ENCODE assay signal across 20 cellular contexts in the genomic region with DNA sequence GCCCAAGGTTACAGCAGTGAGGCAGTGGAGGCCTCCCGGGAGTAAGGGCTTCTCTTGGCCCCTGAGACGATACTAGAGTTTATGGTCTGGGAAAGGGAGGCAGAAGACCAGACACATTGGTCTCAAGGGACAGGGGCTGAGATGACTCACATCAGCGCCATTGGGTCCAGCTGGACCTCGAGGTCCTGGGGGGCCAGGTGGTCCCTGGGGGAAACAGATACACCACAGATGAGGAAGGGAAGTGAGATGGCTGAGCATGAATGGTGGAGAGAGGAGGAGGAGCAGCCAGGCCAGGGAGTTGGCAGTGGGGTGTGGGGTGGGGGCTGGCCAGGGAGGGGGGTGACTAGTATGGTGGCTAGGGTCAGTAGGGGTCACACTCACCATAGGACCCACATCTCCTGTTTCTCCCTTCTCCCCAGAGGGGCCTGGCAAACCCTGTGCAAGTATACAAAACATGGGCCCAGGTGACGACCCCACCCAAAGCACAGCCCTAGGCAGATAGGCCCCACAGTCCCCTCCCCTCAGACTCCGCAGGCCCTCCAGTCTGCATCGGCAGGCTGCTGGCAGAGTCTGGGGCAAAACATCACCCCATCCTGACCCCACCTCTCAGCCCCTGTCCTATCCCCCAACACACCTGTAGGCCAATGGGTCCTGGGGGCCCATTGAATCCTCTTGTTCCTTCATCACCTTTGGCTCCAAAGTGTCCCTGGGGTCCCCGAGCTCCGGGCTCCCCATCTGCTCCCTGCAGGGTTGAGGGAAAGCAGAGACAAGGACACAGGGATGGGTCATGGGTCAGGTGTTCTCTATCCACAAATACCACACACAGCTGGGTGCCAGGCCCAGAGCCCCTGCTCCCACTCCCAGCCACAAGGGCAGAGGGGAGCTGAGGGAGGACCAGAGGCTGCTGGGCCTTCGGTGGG. TPM values are rescaled to one million over a fixed set of nuclear protein-coding genes. Genes with fewer than 3 reads are reported as not detected.
A peak's percentile ranks its signal among the peaks of the same experiment; 100 is the strongest.
DNase-seq lines count a peak whose midpoint lies in the region; ATAC-seq, FAIRE-seq and TF ChIP-seq lines count a peak whose summit lies in the region.
"Had no signal": no experiment of that assay in that cellular context is flagged by ENCODE, and none has a peak within 500 bp of the region (broad histone marks: within the 10 kb centered on the region; RNA-seq: fewer than 3 reads in every experiment).

No MANE protein-coding gene starts in this region.

- ATAC-seq in GM19025 (IDR thresholded peaks at IDR 0.05; ENCODE audit: low read depth, unreplicated experiment): peak; percentile 43
- ATAC-seq: activated T-cell treated with anti-CD3 and anti-CD28 coated beads, Interleukin-2, amount 50 U/mL, for 4 hours; sciatic nerve had no signal

- H3K79me2 ChIP-seq in astrocyte (ENCODE audit: insufficient read depth, low read length): no peaks in the 10 kb centered on the region

- DNase-seq in DMS53 (lab: John Stamatoyannopoulos, UW) (peak; percentile 24), DMS53 treated with DMSO at 0.1 percent for 48 hours (lab: John Stamatoyannopoulos, UW; ENCODE audit: unreplicated experiment) (no peak), astrocyte (ENCODE audit: low read depth) (no peak), sigmoid colon (peak; percentile 46), medulla oblongata (ENCODE audit: extremely low spot score) (no peak), thyroid gland (no peak)
- no peak for DNase-seq in activated CD4-positive, alpha-beta T cell treated with anti-CD3 and anti-CD28 coated beads, Interleukin-2, amount 50 U/mL, for 1 hour
- DNase-seq: activated naive CD4-positive, alpha-beta T cell treated with anti-CD3 and anti-CD28 coated beads for 36 hours; activated T-cell treated with anti-CD3 and anti-CD28 coated beads, Interleukin-2, amount 50 U/mL, for 4 hours; Caco-2; caudate nucleus; mesendoderm; NCI-H1694; NCI-H526; RPMI8226; T1000 had no signal

- H3K9me3 ChIP-seq in astrocyte (ENCODE audit: insufficient read depth, low read depth, low read length) (no peaks in the 10 kb centered on the region), sigmoid colon (no peaks in the 10 kb centered on the region), thyroid gland (no peaks in the 10 kb centered on the region)
- H3K9me3 ChIP-seq: Caco-2 had no signal

- WGBS in sigmoid colon, 2 donors: 78 to 80% methylated on average over 10 of the region's 10 CpGs
- 85 to 86% methylated on average over 8 to 10 of the region's 10 CpGs for WGBS in thyroid gland, 2 donors

- no peaks in the 10 kb centered on the region for H4K20me1 ChIP-seq in astrocyte (ENCODE audit: insufficient read depth, low read length)

- H3K4me2 ChIP-seq in astrocyte (ENCODE audit: low read length): no peak overlapping the region

- no peak for TF ChIP-seq CTCF in astrocyte (IDR thresholded peaks at IDR 0.05; ENCODE audit: insufficient read depth, low read depth, low read length)
- no peak for TF ChIP-seq CTCF in sigmoid colon (IDR thresholded peaks at IDR 0.05)
- TF ChIP-seq CTCF in thyroid gland (IDR thresholded peaks at IDR 0.05): no peak

- H3K4me1 ChIP-seq in astrocyte (ENCODE audit: insufficient read depth, low read length) (no peaks in the 10 kb centered on the region), sigmoid colon (no peaks in the 10 kb centered on the region), thyroid gland (no peaks in the 10 kb centered on the region)
- H3K4me1 ChIP-seq: Caco-2 had no signal

- intact Hi-C loops in sigmoid colon (cut with DNase I) (no loop called here), thyroid gland (cut with DNase I) (no loop called here)

- no peak overlapping the region for H2AFZ ChIP-seq in astrocyte (ENCODE audit: low read depth, low read length)

- TF ChIP-seq POLR2A in sigmoid colon (IDR thresholded peaks at IDR 0.05) (no peak), thyroid gland (IDR thresholded peaks at IDR 0.05) (no peak)

- no peaks in the 10 kb centered on the region for H3K36me3 Mint-ChIP-seq in astrocyte (ENCODE audit: low read depth, unreplicated experiment)

- no peaks in the 10 kb centered on the region for H3K36me3 ChIP-seq in astrocyte (ENCODE audit: insufficient read depth, low read length)
- H3K36me3 ChIP-seq in sigmoid colon: no peaks in the 10 kb centered on the region
- no peaks in the 10 kb centered on the region for H3K36me3 ChIP-seq in thyroid gland

- H3K27ac ChIP-seq in astrocyte (ENCODE audit: low read depth, low read length) (no peak overlapping the region), sigmoid colon (no peak overlapping the region), thyroid gland (no peak overlapping the region)
- H3K27ac ChIP-seq: 22Rv1, dorsolateral prefrontal cortex had no signal

- no peak for TF ChIP-seq EP300 in sigmoid colon (IDR thresholded peaks at IDR 0.05)

- no peak for FAIRE-seq in astrocyte (lab: Jason Lieb, UNC)

- peaks cover 49% of the 10 kb centered on the region for H3K27me3 Mint-ChIP-seq in astrocyte (ENCODE audit: low read depth, unreplicated experiment)

- peak overlapping the region; percentile 41 for H3K27ac Mint-ChIP-seq in astrocyte (ENCODE audit: unreplicated experiment)
- H3K27ac Mint-ChIP-seq: activated naive CD4-positive, alpha-beta T cell treated with anti-CD3 and anti-CD28 coated beads for 36 hours had no signal

- peaks cover 3% of the 10 kb centered on the region for H3K9me3 Mint-ChIP-seq in astrocyte (ENCODE audit: unreplicated experiment)
- H3K9me3 Mint-ChIP-seq: activated naive CD4-positive, alpha-beta T cell treated with anti-CD3 and anti-CD28 coated beads for 36 hours; activated T-cell treated with anti-CD3 and anti-CD28 coated beads, Interleukin-2, amount 50 U/mL, for 4 hours had no signal

- peak overlapping the region; percentile 62 for H3K4me3 Mint-ChIP-seq in astrocyte (ENCODE audit: unreplicated experiment)
- H3K4me3 Mint-ChIP-seq: activated naive CD4-positive, alpha-beta T cell treated with anti-CD3 and anti-CD28 coated beads for 36 hours; activated T-cell treated with anti-CD3 and anti-CD28 coated beads, Interleukin-2, amount 50 U/mL, for 4 hours had no signal

- no peak overlapping the region for H3K9ac ChIP-seq in astrocyte (ENCODE audit: low read length)

- no peaks in the 10 kb centered on the region for H3K27me3 ChIP-seq in astrocyte (ENCODE audit: insufficient read depth, low read length)
- H3K27me3 ChIP-seq in sigmoid colon: no peaks in the 10 kb centered on the region
- no peaks in the 10 kb centered on the region for H3K27me3 ChIP-seq in thyroid gland
- H3K27me3 ChIP-seq: dorsolateral prefrontal cortex had no signal

- H3K4me3 ChIP-seq in astrocyte (ENCODE audit: insufficient read depth, low read depth, low read length) (no peak overlapping the region), sigmoid colon (no peak overlapping the region), thyroid gland (replicated peaks in 1 of 3) (no peak overlapping the region)
- H3K4me3 ChIP-seq: dorsolateral prefrontal cortex had no signal

- no peaks in the 10 kb centered on the region for H3K4me1 Mint-ChIP-seq in astrocyte (ENCODE audit: low read depth, unreplicated experiment)

RNA-seq across cellular contexts. Expression of gene COL11A2, which starts 21.8 kb away (rescaled TPM):
- total RNA-seq in astrocyte: 1.3 and 2.2 TPM in 2 replicates
- 1 to 10 TPM in 1 of 4 donors, under 1 TPM in 2, not detected in 1; 0.16 to 1.4 (median 0.41) TPM for total RNA-seq in sigmoid colon
- polyA plus RNA-seq in sigmoid colon: under 1 TPM in 1 of 3 donors, not detected in 2; 0.60 TPM
- total RNA-seq in thyroid gland: 1 to 10 TPM in 3 of 4 donors, under 1 TPM in 1; 0.68 to 2.8 (median 2.0) TPM

RNA-seq across cellular contexts. Expression of gene RXRB, which starts 30.0 kb away (rescaled TPM):
- total RNA-seq in astrocyte (34.0 and 39.4 TPM in 2 replicates), sigmoid colon (10 to 100 TPM; 27.8 to 32.4 (median 30.4) TPM), thyroid gland (10 to 100 TPM; 29.6 to 46.8 (median 41.2) TPM)
- polyA plus RNA-seq in sigmoid colon: 10 to 100 TPM; 15.6 to 33.2 (median 16.2) TPM

RNA-seq across cellular contexts. Expression of gene SLC39A7, which starts 30.2 kb away (rescaled TPM):
- 150 and 164 TPM in 2 replicates for total RNA-seq in astrocyte
- 10 to 100 TPM; 48.7 to 52.1 (median 49.8) TPM for total RNA-seq in sigmoid colon
- polyA plus RNA-seq in sigmoid colon: 100 to 1,000 TPM in 1 of 3 donors, 10 to 100 TPM in 2; 31.2 to 189 (median 31.2) TPM
- total RNA-seq in thyroid gland: 100 to 1,000 TPM in 3 of 4 donors, 10 to 100 TPM in 1; 90.8 to 191 (median 153) TPM

RNA-seq across cellular contexts. Expression of gene HSD17B8, which starts 34.0 kb away (rescaled TPM):
- total RNA-seq in astrocyte: 2.1 and 2.6 TPM in 2 replicates
- total RNA-seq in sigmoid colon: 10 to 100 TPM in 3 of 4 donors, not detected in 1; 17.3 to 19.0 (median 18.9) TPM
- polyA plus RNA-seq in sigmoid colon: 10 to 100 TPM; 18.6 to 27.3 (median 21.3) TPM
- 10 to 100 TPM; 30.2 to 79.4 (median 40.9) TPM for total RNA-seq in thyroid gland

RNA-seq across cellular contexts. Expression of gene RING1, which starts 37.9 kb away (rescaled TPM):
- total RNA-seq in astrocyte (30.8 and 31.1 TPM in 2 replicates), sigmoid colon (10 to 100 TPM; 13.2 to 18.1 (median 17.1) TPM), thyroid gland (10 to 100 TPM; 20.3 to 40.2 (median 24.7) TPM)
- polyA plus RNA-seq in sigmoid colon: 10 to 100 TPM; 27.7 to 36.0 (median 32.7) TPM

Comparison
In these comparisons a context has a peak if more than half of its experiments do, and no peak if none do; other contexts are left out.
1. DNase-seq: peak in DMS53 (single experiment) and sigmoid colon (single experiment); none in DMS53 treated with DMSO at 0.1 percent for 48 hours (single experiment), astrocyte (single experiment), activated CD4-positive, alpha-beta T cell treated with anti-CD3 and anti-CD28 coated beads, Interleukin-2, amount 50 U/mL, for 1 hour (single experiment), medulla oblongata (single experiment) and thyroid gland (0 of 2).